1 cellular context compared by ENCODE assay signal in the genomic region with DNA sequence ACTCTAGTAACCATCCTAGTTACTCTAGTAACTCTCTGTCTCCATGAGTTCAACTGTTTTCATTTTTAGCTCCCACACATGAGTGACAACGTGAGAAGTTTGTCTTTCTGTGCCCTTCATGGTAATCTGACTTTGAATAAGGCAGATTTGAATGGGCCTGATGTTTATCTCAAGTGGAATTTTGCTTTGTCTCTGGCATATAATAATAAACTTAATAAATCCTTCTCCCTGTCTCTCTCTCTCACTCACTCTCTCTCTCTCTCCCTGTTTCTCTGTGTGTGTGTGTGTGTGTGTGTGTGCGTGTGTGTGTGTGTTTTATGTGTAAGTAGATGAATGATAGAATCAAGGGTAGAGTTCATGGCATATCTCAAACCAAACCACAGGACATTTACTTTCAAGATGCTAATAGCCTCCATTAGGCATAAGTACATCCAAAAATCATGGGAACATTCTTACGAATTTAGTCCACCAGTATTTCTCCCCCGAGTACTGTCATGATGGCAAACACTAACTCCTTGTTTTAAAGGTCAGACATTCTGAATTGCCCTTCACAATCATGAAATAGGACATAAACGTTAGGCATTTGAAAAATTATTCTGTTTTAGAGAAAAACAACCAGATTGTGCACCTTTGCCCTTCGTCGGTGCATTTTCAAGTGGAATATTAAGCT.
TF ChIP-seq lines count a peak whose summit lies in the region.

No MANE protein-coding gene starts in this region.

TF ChIP-seq in HepG2, 621 proteins besides CTCF, POLR2A, EP300 and RAD21 (continued from another document):
- TF ChIP-seq, protein P1, sequence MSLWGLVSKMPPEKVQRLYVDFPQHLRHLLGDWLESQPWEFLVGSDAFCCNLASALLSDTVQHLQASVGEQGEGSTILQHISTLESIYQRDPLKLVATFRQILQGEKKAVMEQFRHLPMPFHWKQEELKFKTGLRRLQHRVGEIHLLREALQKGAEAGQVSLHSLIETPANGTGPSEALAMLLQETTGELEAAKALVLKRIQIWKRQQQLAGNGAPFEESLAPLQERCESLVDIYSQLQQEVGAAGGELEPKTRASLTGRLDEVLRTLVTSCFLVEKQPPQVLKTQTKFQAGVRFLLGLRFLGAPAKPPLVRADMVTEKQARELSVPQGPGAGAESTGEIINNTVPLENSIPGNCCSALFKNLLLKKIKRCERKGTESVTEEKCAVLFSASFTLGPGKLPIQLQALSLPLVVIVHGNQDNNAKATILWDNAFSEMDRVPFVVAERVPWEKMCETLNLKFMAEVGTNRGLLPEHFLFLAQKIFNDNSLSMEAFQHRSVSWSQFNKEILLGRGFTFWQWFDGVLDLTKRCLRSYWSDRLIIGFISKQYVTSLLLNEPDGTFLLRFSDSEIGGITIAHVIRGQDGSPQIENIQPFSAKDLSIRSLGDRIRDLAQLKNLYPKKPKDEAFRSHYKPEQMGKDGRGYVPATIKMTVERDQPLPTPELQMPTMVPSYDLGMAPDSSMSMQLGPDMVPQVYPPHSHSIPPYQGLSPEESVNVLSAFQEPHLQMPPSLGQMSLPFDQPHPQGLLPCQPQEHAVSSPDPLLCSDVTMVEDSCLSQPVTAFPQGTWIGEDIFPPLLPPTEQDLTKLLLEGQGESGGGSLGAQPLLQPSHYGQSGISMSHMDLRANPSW (CRISPR knock-in tag; IDR thresholded peaks at IDR 0.05; ENCODE audit: borderline replicate concordance) = no peak
